In genomic region chr6:131749023-131749422, GRCh38 we compare ENCODE assay signal across 1 cellular context.
TF ChIP-seq lines count a peak whose summit lies in the region.

No MANE protein-coding gene starts in this region.

TF ChIP-seq in HepG2, 621 proteins besides CTCF, POLR2A, EP300 and RAD21:
- no peak for TF ChIP-seq NR2F1 (CRISPR knock-in tag; IDR thresholded peaks at IDR 0.05)
- TF ChIP-seq CEBPB (IDR thresholded peaks at IDR 0.05; ENCODE audit: borderline replicate concordance, low read depth, low read length), result peak; percentile 55; the same call in 1 of the 2 replicates
